In the genomic region with DNA sequence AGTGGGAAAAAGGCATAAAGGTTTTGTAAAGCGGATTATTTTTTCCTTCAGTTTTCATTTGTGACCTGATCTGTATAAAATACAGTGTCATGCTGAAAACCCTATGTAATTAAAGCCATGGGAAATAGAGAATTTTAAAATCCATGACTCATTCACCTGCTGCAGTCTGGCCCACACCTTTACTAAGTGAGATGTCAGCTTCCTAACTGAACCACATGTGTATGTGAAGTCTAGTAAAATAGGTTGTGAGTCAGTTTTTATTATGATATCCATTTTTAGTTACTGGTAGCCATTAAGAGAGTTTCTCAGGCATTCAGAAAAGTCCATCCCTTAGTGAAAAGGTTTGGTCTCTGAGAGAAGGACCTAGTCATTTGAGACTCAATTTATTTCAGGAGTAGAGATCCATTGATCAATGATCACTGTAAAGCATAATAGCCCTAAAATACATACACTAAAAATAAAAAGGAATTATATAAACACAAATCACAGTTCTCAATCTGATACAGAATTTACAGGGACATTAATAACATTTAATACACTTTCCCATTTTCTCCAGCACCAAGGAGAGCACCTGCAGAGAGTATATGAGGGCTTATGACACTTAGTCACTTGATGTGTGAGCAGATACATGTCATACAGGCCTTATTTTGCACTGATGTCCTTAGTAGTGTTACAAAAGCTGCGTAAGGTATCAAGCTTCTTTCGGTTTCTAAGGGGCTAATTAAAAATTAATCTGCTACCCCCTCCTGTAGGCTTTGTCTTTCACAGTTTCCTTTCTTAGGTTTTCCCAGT, we compare ENCODE assay signal across 15 cellular contexts.
DNase-seq lines count a peak whose midpoint lies in the region; ATAC-seq and TF ChIP-seq lines count a peak whose summit lies in the region.
"Had no signal": no experiment of that assay in that cellular context is flagged by ENCODE, and none has a peak within 500 bp of the region (broad histone marks: within the 10 kb centered on the region; RNA-seq: fewer than 3 reads in every experiment).

No MANE protein-coding gene starts in this region.

- CTCF ChIA-PET in RWPE1 (lab: Yijun Ruan, JAX) = no interaction called here
- CTCF ChIA-PET in CD4-positive, alpha-beta memory T cell (lab: Charles Lee; ENCODE audit: partially characterized antibody) = no interaction called here

- intact Hi-C loops in left colon (cut with DNase I, micrococcal nuclease) = no loop called here
- intact Hi-C loops in CD4-positive, alpha-beta memory T cell (cut with micrococcal nuclease) = no loop called here

- no peak overlapping the region for H3K4me3 ChIP-seq in CD4-positive, alpha-beta memory T cell (ENCODE audit: low read length in 2 of 2)
- H3K4me3 ChIP-seq: hepatocyte, right atrium auricular region, thyroid gland had no signal

- H3K36me3 ChIP-seq in CD4-positive, alpha-beta memory T cell (ENCODE audit: insufficient read depth, low read length) = peaks cover 12% of the 10 kb centered on the region
- H3K36me3 ChIP-seq: thyroid gland had no signal

- no peaks in the 10 kb centered on the region for H3K27me3 Mint-ChIP-seq in CD4-positive, alpha-beta memory T cell
- H3K27me3 Mint-ChIP-seq: activated naive CD8-positive, alpha-beta T cell had no signal

- no peak overlapping the region for H3K27ac Mint-ChIP-seq in CD4-positive, alpha-beta memory T cell
- H3K27ac Mint-ChIP-seq: activated naive CD8-positive, alpha-beta T cell had no signal

- H3K9me3 Mint-ChIP-seq in CD4-positive, alpha-beta memory T cell = peaks cover 0 to 9% (median under 1%) of the 10 kb centered on the region in 8 donors

- peaks cover 28 to 46% of the 10 kb centered on the region in 2 donors for H3K36me3 Mint-ChIP-seq in CD4-positive, alpha-beta memory T cell

- H3K4me1 Mint-ChIP-seq in CD4-positive, alpha-beta memory T cell = peaks cover 13 to 34% (median 22%) of the 10 kb centered on the region in 4 donors

- H3K27me3 ChIP-seq in CD4-positive, alpha-beta memory T cell (ENCODE audit: insufficient read depth, low read length) = no peaks in the 10 kb centered on the region
- H3K27me3 ChIP-seq: hepatocyte, right atrium auricular region, thyroid gland had no signal

- POLR2A ChIA-PET in RWPE1 (lab: Yijun Ruan, JAX; ENCODE audit: low non-redundant PET) = no interaction called here
- POLR2A ChIA-PET in CD4-positive, alpha-beta memory T cell (lab: Charles Lee; ENCODE audit: partially characterized antibody) = no interaction called here

- no peaks in the 10 kb centered on the region for H3K9me3 ChIP-seq in CD4-positive, alpha-beta memory T cell (ENCODE audit: control insufficient read depth in 1 of 2, low read length in 2 of 2)
- H3K9me3 ChIP-seq: right atrium auricular region, thyroid gland had no signal

- DNase-seq in RWPE1 (ENCODE audit: low spot score) (peak; percentile 5), left colon (no peak), activated gamma-delta T cell (lab: John Stamatoyannopoulos, UW) (no peak)
- no peak for DNase-seq in CD4-positive, alpha-beta memory T cell
- DNase-seq: activated CD4-positive, alpha-beta T cell treated with anti-CD3 and anti-CD28 coated beads, Interleukin-2, amount 50 U/mL, for 4 hours; NCI-H1048; NCI-H526 treated with DMSO at 0.1 percent for 48 hours; thyroid gland had no signal

- ATAC-seq in GM18511 (IDR thresholded peaks at IDR 0.05; ENCODE audit: unreplicated experiment) (peak; percentile 70), HG02970 (IDR thresholded peaks at IDR 0.05; ENCODE audit: low FRiP score, unreplicated experiment) (peak; percentile 56), left colon (peak; percentile 30), HG03432 (IDR thresholded peaks at IDR 0.05; ENCODE audit: unreplicated experiment) (no peak), GM18870 (IDR thresholded peaks at IDR 0.05; ENCODE audit: unreplicated experiment) (no peak)

- no peak for TF ChIP-seq CTCF in RWPE1 (conservative IDR thresholded peaks at IDR 0.05; ENCODE audit: low read depth)

- no peaks in the 10 kb centered on the region for H3K4me1 ChIP-seq in CD4-positive, alpha-beta memory T cell (ENCODE audit: insufficient read depth, low read length)

- H3K4me3 Mint-ChIP-seq in CD4-positive, alpha-beta memory T cell = no peak overlapping the region
- H3K4me3 Mint-ChIP-seq: activated naive CD8-positive, alpha-beta T cell had no signal

- no peak overlapping the region for H3K27ac ChIP-seq in RWPE1
- no peak overlapping the region for H3K27ac ChIP-seq in CD4-positive, alpha-beta memory T cell (ENCODE audit: low read depth, low read length)
- H3K27ac ChIP-seq: hepatocyte, right atrium auricular region, thyroid gland had no signal

Comparison
In these comparisons a context has a peak if more than half of its experiments do, and no peak if none do; other contexts are left out.
1. ATAC-seq: peak in GM18511 (single experiment), HG02970 (single experiment) and left colon (single experiment); none in HG03432 (single experiment) and GM18870 (single experiment).